In genomic region chr22:17772963-17773605, GRCh38 we compare ENCODE assay signal across 8 cellular contexts. TPM values are rescaled to one million over a fixed set of nuclear protein-coding genes. Genes with fewer than 3 reads are reported as not detected.
DNase-seq lines count a peak whose midpoint lies in the region; ATAC-seq and TF ChIP-seq lines count a peak whose summit lies in the region.

No MANE protein-coding gene starts in this region.

- H3K4me3 ChIP-seq in GM06990 (replicated peaks; ENCODE audit: low read depth, low read length) (peak overlapping the region; percentile 69), Panc1 (ENCODE audit: low read depth in 2 of 2, low read length in 2 of 2) (peak overlapping the region; percentile 60 to 66), epithelial cell of esophagus (ENCODE audit: low read length) (peak overlapping the region; percentile 51)

- peaks cover 31% of the 10 kb centered on the region for H3K4me1 ChIP-seq in Panc1 (ENCODE audit: control insufficient read depth, insufficient read depth, low read length)

- H3K36me3 ChIP-seq in GM06990 (ENCODE audit: control insufficient read depth, insufficient read depth, low read length) (peaks cover 1% of the 10 kb centered on the region), Panc1 (ENCODE audit: control insufficient read depth, insufficient read depth, low read length) (no peaks in the 10 kb centered on the region)

- DNase-seq in GM06990 (ENCODE audit: extremely low read depth, insufficient read length) (no peak), Panc1 (ENCODE audit: low read depth, low spot score) (no peak), epithelial cell of esophagus (ENCODE audit: low read depth) (peak; percentile 57), neural crest cell (ENCODE audit: low read depth, low spot score) (no peak), NCI-H748 treated with DMSO at 0.1 percent for 48 hours (lab: John Stamatoyannopoulos, UW) (no peak), inferior parietal cortex (ENCODE audit: extremely low spot score) (no peak), epidermal melanocyte (ENCODE audit: insufficient read length, low spot score) (no peak)

- intact Hi-C loops in Panc1 (cut with micrococcal nuclease; ENCODE audit: unreplicated experiment): no loop called here

- no peak for ATAC-seq in Panc1
- ATAC-seq in HG03280 (IDR thresholded peaks at IDR 0.05; ENCODE audit: unreplicated experiment): no peak

- H3K27me3 Mint-ChIP-seq in neural crest cell (ENCODE audit: low read depth): peaks cover 3% of the 10 kb centered on the region

- peak overlapping the region; percentile 78 for H3K27ac Mint-ChIP-seq in neural crest cell (ENCODE audit: unreplicated experiment)

- in situ Hi-C loops in Panc1 (cut with HindIII; ENCODE audit: low pct_unique_long_range_greater_than_20kb, low sequenced_read_pairs): no loop called here

- TF ChIP-seq CTCF in GM06990 (IDR thresholded peaks at IDR 0.05; ENCODE audit: insufficient read depth, low read length, poor library complexity, severe bottlenecking) (no peak), Panc1 (IDR thresholded peaks at IDR 0.05) (no peak), epithelial cell of esophagus (IDR thresholded peaks at IDR 0.05; ENCODE audit: insufficient read depth, low read depth, low read length, missing control alignments) (no peak), neural crest cell (conservative IDR thresholded peaks at IDR 0.05) (no peak)

- CTCF ChIA-PET in Panc1 (lab: Charles Lee): interaction anchor here (1.1 kb wide), 1 partner anchor 13 kb away, joined by 6 read pairs; no protein-coding TSS in a partner anchor

- H3K9me3 Mint-ChIP-seq in neural crest cell: no peaks in the 10 kb centered on the region

- H3K27ac ChIP-seq in Panc1 (ENCODE audit: low read length): peak overlapping the region; percentile 56

- POLR2A ChIA-PET in Panc1 (lab: Charles Lee): interaction anchor here (0.7 kb wide), 1 partner anchor 146 kb away, joined by 12 read pairs; no protein-coding TSS in a partner anchor

- no peaks in the 10 kb centered on the region for H3K9me3 ChIP-seq in Panc1 (ENCODE audit: control insufficient read depth, insufficient read depth, low read depth, low read length)

- BruUV-seq in Panc1 (replicated peaks; lab: Mats Ljungman, UMichigan): no TSS peak

- H3K27me3 ChIP-seq in GM06990 (replicated peaks; ENCODE audit: control insufficient read depth, insufficient read depth, low read length) (no peaks in the 10 kb centered on the region), Panc1 (ENCODE audit: control insufficient read depth, insufficient read depth, low read length) (no peaks in the 10 kb centered on the region)

- peaks cover 36% of the 10 kb centered on the region for H3K4me1 Mint-ChIP-seq in neural crest cell

- H3K4me3 Mint-ChIP-seq in neural crest cell: peak overlapping the region; percentile 91

- H3K36me3 Mint-ChIP-seq in neural crest cell (ENCODE audit: low read depth): no peaks in the 10 kb centered on the region

RNA-seq across cellular contexts. Expression of gene BID, which starts 1.2 kb away (rescaled TPM):
- total RNA-seq in Panc1 (2021; ENCODE audit: unreplicated experiment): 66.7 TPM
- polyA plus RNA-seq in Panc1 (2012; ENCODE audit: insufficient read length): 92.6 TPM
- total RNA-seq in neural crest cell: 26.5 TPM in 2 replicates
